Comparison of ENCODE assay signal across 8 cellular contexts in the genomic region with DNA sequence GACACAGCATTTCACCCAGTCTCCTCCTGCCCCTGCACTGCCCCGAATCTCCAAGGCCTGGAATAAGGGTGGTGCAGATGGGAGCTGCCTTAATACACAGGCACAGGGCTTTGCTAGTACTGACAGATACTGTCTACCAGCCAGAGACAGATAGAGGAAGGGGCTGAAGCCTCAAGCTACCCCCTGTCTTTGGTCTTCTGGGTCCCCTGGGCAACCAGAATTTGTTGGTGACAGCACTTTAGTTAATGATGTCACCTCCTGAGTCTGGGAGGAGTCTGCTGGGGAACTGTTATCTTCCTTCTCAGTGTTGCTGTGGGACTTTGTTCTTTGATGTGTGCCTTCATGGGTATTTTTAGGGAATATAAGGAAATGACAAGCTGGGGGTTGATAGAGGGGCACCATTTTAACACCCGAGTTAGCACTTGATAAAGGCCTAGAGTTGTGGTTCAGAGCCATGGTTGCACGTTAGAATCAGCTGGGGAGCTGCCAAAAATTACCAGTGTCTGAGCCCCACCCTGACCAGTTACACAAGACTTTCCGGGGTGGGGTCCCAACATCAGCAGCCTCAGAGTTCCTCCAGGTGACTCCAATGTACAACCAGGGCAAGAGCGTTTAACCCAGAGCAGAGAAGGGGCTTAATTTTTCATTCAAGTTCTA.
DNase-seq lines count a peak whose midpoint lies in the region; ATAC-seq and TF ChIP-seq lines count a peak whose summit lies in the region.

No MANE protein-coding gene starts in this region.

- no peak overlapping the region for H3K9ac ChIP-seq in neural progenitor cell

- H3K9me3 ChIP-seq in neural progenitor cell (ENCODE audit: low read depth) = no peaks in the 10 kb centered on the region

- H3K9me3 Mint-ChIP-seq in neural progenitor cell = no peaks in the 10 kb centered on the region

- in situ Hi-C loops in KBM-7 (cut with MboI; ENCODE audit: low pct_unique_long_range_greater_than_20kb, low sequenced_read_pairs) = no loop called here

- H3K4me1 ChIP-seq in neural progenitor cell = no peaks in the 10 kb centered on the region

- H3K4me1 Mint-ChIP-seq in neural progenitor cell = peaks cover 27% of the 10 kb centered on the region

- H3K36me3 Mint-ChIP-seq in neural progenitor cell = peaks cover 8% of the 10 kb centered on the region

- TF ChIP-seq CTCF in fibroblast of villous mesenchyme (IDR thresholded peaks at IDR 0.05; ENCODE audit: insufficient read depth, low read depth, low read length) = no peak
- no peak for TF ChIP-seq CTCF in neural progenitor cell (IDR thresholded peaks at IDR 0.05)

- no peaks in the 10 kb centered on the region for H3F3A ChIP-seq in neural progenitor cell (ENCODE audit: low read depth)

- no peaks in the 10 kb centered on the region for H3K36me3 ChIP-seq in neural progenitor cell

- DNase-seq in LoVo (ENCODE audit: low spot score) (peak; percentile 46), fibroblast of villous mesenchyme (ENCODE audit: low read depth) (peak; percentile 48), substantia nigra (lab: John Stamatoyannopoulos, UW) (no peak), neural progenitor cell (ENCODE audit: low spot score) (no peak), KBM-7 (no peak)
- DNase-seq in activated CD4-positive, alpha-beta T cell treated with anti-CD3 and anti-CD28 coated beads for 48 hours = peak; percentile 8
- DNase-seq in stimulated activated CD8-positive, alpha-beta memory T cell treated with anti-CD3 and anti-CD28 coated beads, Interleukin-4, amount 100 ng/mL, for 48 hours = peak; percentile 26

- H3K27ac ChIP-seq in substantia nigra (ENCODE audit: low read depth, low read length, poor library complexity, severe bottlenecking) (no peak overlapping the region), neural progenitor cell (no peak overlapping the region)

- no peak overlapping the region for H2AFZ ChIP-seq in neural progenitor cell (replicated peaks)

- H3K79me2 ChIP-seq in neural progenitor cell (ENCODE audit: low read depth) = no peaks in the 10 kb centered on the region

- no peak overlapping the region for H3K27ac Mint-ChIP-seq in neural progenitor cell

- H4K20me1 ChIP-seq in neural progenitor cell (ENCODE audit: low read depth) = no peaks in the 10 kb centered on the region

- H3K4me3 ChIP-seq in fibroblast of villous mesenchyme (ENCODE audit: low read depth, low read length) = no peak overlapping the region
- no peak overlapping the region for H3K4me3 ChIP-seq in neural progenitor cell

- H3K4me3 Mint-ChIP-seq in neural progenitor cell = no peak overlapping the region

- no peak for ATAC-seq in GM18868 (IDR thresholded peaks at IDR 0.05; ENCODE audit: unreplicated experiment)

- H3K27me3 ChIP-seq in neural progenitor cell = no peaks in the 10 kb centered on the region

- H3K27me3 Mint-ChIP-seq in neural progenitor cell (ENCODE audit: insufficient read depth, low read depth) = peaks cover 2% of the 10 kb centered on the region

- H3K4me2 ChIP-seq in neural progenitor cell = no peak overlapping the region

Comparison
In these comparisons a context has a peak if more than half of its experiments do, and no peak if none do; other contexts are left out.
1. DNase-seq: peak in LoVo (single experiment), activated CD4-positive, alpha-beta T cell treated with anti-CD3 and anti-CD28 coated beads for 48 hours (single experiment), fibroblast of villous mesenchyme (single experiment) and stimulated activated CD8-positive, alpha-beta memory T cell treated with anti-CD3 and anti-CD28 coated beads, Interleukin-4, amount 100 ng/mL, for 48 hours (single experiment); none in substantia nigra (0 of 49), neural progenitor cell (single experiment) and KBM-7 (single experiment).